1 cellular context compared by ENCODE assay signal in the genomic region with DNA sequence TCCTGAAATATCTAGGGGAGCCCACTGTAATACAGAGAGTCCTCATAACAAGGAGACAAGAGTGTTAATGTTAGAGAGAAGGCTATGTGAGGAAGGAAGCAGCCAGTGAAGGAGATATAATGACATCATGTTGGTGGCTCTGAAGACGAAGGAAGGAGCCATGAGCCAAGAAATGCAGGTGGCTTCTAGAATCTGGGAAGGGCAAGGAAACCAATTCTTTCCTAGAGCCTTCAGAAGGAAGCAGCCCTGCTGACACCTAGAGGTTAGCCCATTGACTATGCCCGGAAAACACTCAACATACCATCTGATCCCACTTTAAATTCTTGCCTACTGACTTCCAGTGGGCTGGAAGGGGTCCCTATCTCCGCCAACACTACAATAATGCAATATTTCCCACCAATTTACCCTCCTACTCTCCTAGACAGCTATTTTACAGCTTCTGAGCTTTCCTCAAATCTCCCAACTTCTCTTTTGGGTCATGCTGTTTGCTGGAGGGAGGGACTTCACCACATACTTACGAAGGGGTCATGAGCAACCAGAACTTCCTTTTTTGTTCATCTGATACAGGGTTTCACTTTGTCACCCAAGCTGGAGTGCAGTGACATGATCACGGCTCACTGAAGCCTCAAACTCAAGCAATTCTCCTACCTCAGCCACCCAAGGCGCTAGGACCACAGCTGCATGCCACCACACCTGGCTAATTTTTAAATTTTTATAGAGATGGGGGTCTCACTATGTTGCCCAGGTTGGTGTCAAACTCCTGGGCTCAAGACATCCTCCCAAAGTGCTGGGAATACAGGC.
TF ChIP-seq lines count a peak whose summit lies in the region.

No MANE protein-coding gene starts in this region.

TF ChIP-seq in K562, 482 proteins besides CTCF, POLR2A, EP300 and RAD21 (continues in another document):
- TF ChIP-seq, protein P1, sequence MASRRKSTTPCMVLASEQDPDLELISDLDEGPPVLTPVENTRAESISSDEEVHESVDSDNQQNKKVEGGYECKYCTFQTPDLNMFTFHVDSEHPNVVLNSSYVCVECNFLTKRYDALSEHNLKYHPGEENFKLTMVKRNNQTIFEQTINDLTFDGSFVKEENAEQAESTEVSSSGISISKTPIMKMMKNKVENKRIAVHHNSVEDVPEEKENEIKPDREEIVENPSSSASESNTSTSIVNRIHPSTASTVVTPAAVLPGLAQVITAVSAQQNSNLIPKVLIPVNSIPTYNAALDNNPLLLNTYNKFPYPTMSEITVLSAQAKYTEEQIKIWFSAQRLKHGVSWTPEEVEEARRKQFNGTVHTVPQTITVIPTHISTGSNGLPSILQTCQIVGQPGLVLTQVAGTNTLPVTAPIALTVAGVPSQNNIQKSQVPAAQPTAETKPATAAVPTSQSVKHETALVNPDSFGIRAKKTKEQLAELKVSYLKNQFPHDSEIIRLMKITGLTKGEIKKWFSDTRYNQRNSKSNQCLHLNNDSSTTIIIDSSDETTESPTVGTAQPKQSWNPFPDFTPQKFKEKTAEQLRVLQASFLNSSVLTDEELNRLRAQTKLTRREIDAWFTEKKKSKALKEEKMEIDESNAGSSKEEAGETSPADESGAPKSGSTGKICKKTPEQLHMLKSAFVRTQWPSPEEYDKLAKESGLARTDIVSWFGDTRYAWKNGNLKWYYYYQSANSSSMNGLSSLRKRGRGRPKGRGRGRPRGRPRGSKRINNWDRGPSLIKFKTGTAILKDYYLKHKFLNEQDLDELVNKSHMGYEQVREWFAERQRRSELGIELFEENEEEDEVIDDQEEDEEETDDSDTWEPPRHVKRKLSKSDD (conservative IDR thresholded peaks at IDR 0.05; ENCODE audit: low read length) = no peak
- TF ChIP-seq, protein P2, sequence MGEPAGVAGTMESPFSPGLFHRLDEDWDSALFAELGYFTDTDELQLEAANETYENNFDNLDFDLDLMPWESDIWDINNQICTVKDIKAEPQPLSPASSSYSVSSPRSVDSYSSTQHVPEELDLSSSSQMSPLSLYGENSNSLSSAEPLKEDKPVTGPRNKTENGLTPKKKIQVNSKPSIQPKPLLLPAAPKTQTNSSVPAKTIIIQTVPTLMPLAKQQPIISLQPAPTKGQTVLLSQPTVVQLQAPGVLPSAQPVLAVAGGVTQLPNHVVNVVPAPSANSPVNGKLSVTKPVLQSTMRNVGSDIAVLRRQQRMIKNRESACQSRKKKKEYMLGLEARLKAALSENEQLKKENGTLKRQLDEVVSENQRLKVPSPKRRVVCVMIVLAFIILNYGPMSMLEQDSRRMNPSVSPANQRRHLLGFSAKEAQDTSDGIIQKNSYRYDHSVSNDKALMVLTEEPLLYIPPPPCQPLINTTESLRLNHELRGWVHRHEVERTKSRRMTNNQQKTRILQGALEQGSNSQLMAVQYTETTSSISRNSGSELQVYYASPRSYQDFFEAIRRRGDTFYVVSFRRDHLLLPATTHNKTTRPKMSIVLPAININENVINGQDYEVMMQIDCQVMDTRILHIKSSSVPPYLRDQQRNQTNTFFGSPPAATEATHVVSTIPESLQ (CRISPR knock-in tag; IDR thresholded peaks at IDR 0.05) = no peak
- 0 out of 2 replicates have a peak, but pooled peaks have one; percentile 24 for TF ChIP-seq SPI1 (IDR thresholded peaks at IDR 0.05; ENCODE audit: borderline replicate concordance, low read depth, low read length)
- TF ChIP-seq TAF15 (IDR thresholded peaks at IDR 0.05; ENCODE audit: low read depth, low read length) = no peak
- TF ChIP-seq BRD4 (IDR thresholded peaks at IDR 0.05) = no peak
- TF ChIP-seq, protein P3, sequence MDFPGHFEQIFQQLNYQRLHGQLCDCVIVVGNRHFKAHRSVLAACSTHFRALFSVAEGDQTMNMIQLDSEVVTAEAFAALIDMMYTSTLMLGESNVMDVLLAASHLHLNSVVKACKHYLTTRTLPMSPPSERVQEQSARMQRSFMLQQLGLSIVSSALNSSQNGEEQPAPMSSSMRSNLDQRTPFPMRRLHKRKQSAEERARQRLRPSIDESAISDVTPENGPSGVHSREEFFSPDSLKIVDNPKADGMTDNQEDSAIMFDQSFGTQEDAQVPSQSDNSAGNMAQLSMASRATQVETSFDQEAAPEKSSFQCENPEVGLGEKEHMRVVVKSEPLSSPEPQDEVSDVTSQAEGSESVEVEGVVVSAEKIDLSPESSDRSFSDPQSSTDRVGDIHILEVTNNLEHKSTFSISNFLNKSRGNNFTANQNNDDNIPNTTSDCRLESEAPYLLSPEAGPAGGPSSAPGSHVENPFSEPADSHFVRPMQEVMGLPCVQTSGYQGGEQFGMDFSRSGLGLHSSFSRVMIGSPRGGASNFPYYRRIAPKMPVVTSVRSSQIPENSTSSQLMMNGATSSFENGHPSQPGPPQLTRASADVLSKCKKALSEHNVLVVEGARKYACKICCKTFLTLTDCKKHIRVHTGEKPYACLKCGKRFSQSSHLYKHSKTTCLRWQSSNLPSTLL (IDR thresholded peaks at IDR 0.05) = no peak
- no peak for TF ChIP-seq GATAD2A (IDR thresholded peaks at IDR 0.05)
- no peak for TF ChIP-seq MECOM (CRISPR knock-in tag; IDR thresholded peaks at IDR 0.05)
- no peak for TF ChIP-seq GABPA (tag; conservative IDR thresholded peaks at IDR 0.05; ENCODE audit: low read depth)
- TF ChIP-seq, protein P4, sequence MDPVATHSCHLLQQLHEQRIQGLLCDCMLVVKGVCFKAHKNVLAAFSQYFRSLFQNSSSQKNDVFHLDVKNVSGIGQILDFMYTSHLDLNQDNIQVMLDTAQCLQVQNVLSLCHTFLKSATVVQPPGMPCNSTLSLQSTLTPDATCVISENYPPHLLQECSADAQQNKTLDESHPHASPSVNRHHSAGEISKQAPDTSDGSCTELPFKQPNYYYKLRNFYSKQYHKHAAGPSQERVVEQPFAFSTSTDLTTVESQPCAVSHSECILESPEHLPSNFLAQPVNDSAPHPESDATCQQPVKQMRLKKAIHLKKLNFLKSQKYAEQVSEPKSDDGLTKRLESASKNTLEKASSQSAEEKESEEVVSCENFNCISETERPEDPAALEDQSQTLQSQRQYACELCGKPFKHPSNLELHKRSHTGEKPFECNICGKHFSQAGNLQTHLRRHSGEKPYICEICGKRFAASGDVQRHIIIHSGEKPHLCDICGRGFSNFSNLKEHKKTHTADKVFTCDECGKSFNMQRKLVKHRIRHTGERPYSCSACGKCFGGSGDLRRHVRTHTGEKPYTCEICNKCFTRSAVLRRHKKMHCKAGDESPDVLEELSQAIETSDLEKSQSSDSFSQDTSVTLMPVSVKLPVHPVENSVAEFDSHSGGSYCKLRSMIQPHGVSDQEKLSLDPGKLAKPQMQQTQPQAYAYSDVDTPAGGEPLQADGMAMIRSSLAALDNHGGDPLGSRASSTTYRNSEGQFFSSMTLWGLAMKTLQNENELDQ (CRISPR knock-in tag; IDR thresholded peaks at IDR 0.05; ENCODE audit: borderline replicate concordance) = no peak
- no peak for TF ChIP-seq NFIC (IDR thresholded peaks at IDR 0.05)
- peak; percentile 2 for TF ChIP-seq MEIS2 (IDR thresholded peaks at IDR 0.05; ENCODE audit: partially characterized antibody)
- TF ChIP-seq, protein P5, sequence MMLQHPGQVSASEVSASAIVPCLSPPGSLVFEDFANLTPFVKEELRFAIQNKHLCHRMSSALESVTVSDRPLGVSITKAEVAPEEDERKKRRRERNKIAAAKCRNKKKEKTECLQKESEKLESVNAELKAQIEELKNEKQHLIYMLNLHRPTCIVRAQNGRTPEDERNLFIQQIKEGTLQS (IDR thresholded peaks at IDR 0.05) = peak; percentile 15; the same call in 1 of the 2 replicates
- TF ChIP-seq, protein P5 (CRISPR knock-in tag; conservative IDR thresholded peaks at IDR 0.05) = no peak
- TF ChIP-seq DMBX1 (CRISPR knock-in tag; IDR thresholded peaks at IDR 0.05; ENCODE audit: borderline replicate concordance) = no peak
- no peak for TF ChIP-seq DPF2 (IDR thresholded peaks at IDR 0.05)
- TF ChIP-seq, protein P6, sequence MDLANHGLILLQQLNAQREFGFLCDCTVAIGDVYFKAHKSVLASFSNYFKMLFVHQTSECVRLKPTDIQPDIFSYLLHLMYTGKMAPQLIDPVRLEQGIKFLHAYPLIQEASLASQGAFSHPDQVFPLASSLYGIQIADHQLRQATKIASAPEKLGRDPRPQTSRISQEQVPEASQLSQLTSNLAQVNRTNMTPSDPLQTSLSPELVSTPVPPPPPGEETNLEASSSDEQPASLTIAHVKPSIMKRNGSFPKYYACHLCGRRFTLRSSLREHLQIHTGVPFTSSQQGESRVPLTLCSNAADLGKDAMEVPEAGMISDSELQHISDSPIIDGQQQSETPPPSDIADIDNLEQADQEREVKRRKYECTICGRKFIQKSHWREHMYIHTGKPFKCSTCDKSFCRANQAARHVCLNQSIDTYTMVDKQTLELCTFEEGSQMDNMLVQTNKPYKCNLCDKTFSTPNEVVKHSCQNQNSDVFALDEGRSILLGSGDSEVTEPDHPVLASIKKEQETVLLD (IDR thresholded peaks at IDR 0.05) = no peak
- TF ChIP-seq, protein P7, sequence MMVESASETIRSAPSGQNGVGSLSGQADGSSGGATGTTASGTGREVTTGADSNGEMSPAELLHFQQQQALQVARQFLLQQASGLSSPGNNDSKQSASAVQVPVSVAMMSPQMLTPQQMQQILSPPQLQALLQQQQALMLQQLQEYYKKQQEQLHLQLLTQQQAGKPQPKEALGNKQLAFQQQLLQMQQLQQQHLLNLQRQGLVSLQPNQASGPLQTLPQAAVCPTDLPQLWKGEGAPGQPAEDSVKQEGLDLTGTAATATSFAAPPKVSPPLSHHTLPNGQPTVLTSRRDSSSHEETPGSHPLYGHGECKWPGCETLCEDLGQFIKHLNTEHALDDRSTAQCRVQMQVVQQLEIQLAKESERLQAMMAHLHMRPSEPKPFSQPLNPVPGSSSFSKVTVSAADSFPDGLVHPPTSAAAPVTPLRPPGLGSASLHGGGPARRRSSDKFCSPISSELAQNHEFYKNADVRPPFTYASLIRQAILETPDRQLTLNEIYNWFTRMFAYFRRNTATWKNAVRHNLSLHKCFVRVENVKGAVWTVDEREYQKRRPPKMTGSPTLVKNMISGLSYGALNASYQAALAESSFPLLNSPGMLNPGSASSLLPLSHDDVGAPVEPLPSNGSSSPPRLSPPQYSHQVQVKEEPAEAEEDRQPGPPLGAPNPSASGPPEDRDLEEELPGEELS (CRISPR knock-in tag; IDR thresholded peaks at IDR 0.05; ENCODE audit: borderline replicate concordance) = no peak
- no peak for TF ChIP-seq ZNF76 (CRISPR knock-in tag; IDR thresholded peaks at IDR 0.05; ENCODE audit: borderline replicate concordance)
- TF ChIP-seq ZNF24 (IDR thresholded peaks at IDR 0.05) = no peak
- peak; percentile 34; the same call in 1 of the 2 replicates for TF ChIP-seq JUND (IDR thresholded peaks at IDR 0.05; ENCODE audit: borderline replicate concordance, low read depth, low read length)
- TF ChIP-seq JUND (tag; IDR thresholded peaks at IDR 0.05; ENCODE audit: borderline replicate concordance, low read depth, low read length) = no peak
- 0 out of 2 replicates have a peak, but pooled peaks have one; percentile 16 for TF ChIP-seq NFE2 (IDR thresholded peaks at IDR 0.05; ENCODE audit: low read depth)
- no peak for TF ChIP-seq RB1 (IDR thresholded peaks at IDR 0.05; ENCODE audit: low read depth)
- TF ChIP-seq SLC30A9 (CRISPR knock-in tag; IDR thresholded peaks at IDR 0.05) = no peak
- peak in 1 of 2 experiments; percentile 32; a peak in 1 of 4 replicates for TF ChIP-seq NRF1 (conservative IDR thresholded peaks at IDR 0.05 in 1 of 2, IDR thresholded peaks at IDR 0.05 in 1 of 2)
- TF ChIP-seq, protein P8, sequence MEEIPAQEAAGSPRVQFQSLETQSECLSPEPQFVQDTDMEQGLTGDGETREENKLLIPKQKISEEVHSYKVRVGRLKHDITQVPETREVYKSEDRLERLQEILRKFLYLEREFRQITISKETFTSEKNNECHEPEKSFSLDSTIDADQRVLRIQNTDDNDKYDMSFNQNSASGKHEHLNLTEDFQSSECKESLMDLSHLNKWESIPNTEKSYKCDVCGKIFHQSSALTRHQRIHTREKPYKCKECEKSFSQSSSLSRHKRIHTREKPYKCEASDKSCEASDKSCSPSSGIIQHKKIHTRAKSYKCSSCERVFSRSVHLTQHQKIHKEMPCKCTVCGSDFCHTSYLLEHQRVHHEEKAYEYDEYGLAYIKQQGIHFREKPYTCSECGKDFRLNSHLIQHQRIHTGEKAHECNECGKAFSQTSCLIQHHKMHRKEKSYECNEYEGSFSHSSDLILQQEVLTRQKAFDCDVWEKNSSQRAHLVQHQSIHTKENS (CRISPR knock-in tag; IDR thresholded peaks at IDR 0.05) = no peak
- TF ChIP-seq, protein P9, sequence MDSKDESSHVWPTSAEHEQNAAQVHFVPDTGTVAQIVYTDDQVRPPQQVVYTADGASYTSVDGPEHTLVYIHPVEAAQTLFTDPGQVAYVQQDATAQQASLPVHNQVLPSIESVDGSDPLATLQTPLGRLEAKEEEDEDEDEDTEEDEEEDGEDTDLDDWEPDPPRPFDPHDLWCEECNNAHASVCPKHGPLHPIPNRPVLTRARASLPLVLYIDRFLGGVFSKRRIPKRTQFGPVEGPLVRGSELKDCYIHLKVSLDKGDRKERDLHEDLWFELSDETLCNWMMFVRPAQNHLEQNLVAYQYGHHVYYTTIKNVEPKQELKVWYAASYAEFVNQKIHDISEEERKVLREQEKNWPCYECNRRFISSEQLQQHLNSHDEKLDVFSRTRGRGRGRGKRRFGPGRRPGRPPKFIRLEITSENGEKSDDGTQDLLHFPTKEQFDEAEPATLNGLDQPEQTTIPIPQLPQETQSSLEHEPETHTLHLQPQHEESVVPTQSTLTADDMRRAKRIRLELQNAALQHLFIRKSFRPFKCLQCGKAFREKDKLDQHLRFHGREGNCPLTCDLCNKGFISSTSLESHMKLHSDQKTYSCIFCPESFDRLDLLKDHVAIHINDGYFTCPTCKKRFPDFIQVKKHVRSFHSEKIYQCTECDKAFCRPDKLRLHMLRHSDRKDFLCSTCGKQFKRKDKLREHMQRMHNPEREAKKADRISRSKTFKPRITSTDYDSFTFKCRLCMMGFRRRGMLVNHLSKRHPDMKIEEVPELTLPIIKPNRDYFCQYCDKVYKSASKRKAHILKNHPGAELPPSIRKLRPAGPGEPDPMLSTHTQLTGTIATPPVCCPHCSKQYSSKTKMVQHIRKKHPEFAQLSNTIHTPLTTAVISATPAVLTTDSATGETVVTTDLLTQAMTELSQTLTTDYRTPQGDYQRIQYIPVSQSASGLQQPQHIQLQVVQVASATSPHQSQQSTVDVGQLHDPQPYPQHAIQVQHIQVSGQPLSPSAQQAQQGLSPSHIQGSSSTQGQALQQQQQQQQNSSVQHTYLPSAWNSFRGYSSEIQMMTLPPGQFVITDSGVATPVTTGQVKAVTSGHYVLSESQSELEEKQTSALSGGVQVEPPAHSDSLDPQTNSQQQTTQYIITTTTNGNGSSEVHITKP (IDR thresholded peaks at IDR 0.05; ENCODE audit: partially characterized antibody) = peak; percentile 48
- peak; percentile 66 for TF ChIP-seq ZNF121 (CRISPR knock-in tag; conservative IDR thresholded peaks at IDR 0.05)
- TF ChIP-seq SRSF1 (IDR thresholded peaks at IDR 0.05; ENCODE audit: low read depth, low read length) = no peak
- TF ChIP-seq PHTF2 (CRISPR knock-in tag; IDR thresholded peaks at IDR 0.05) = no peak
- no peak for TF ChIP-seq PPARD (CRISPR knock-in tag; IDR thresholded peaks at IDR 0.05)
- TF ChIP-seq NR2C2 (CRISPR knock-in tag; IDR thresholded peaks at IDR 0.05) = no peak
- peak; percentile 78 for TF ChIP-seq NR2C2 (tag; IDR thresholded peaks at IDR 0.05)
- no peak for TF ChIP-seq TAL1 (IDR thresholded peaks at IDR 0.05)
